In the genomic region with DNA sequence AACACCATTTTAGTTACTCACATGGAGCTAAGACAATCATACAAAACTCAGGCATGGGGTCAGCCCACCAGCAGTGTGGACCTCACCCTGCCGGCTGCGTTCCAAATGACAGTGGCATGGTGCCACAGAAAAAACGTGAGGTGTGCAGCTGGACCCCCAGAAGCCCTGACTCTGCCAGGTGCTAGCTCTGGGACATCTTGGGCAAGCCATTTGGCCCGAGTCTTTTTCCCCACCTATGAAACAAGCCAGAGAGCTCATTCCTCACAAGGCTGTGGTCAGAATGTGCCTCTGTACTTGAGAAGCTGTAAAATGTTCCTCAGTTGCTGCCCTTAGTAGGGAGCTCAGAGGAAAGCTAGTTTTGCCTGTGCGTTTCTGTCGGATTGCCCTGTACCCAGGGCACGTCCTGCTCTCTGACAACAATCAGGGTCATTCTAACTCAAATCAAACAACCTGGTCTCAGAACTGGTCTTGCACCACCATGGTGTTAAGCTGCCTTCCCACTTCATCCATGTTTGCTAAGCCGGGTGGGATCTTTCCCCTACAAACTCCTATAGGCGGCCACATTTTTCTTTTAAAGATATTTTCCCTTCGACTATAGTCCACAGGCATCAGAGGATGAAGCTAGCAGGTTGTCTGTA, we compare ENCODE assay signal across 1 cellular context.
TF ChIP-seq lines count a peak whose summit lies in the region.

No MANE protein-coding gene starts in this region.

TF ChIP-seq in H1, 55 proteins besides CTCF, POLR2A, EP300 and RAD21:
- no peak for TF ChIP-seq CEBPB (IDR thresholded peaks at IDR 0.05; ENCODE audit: low read depth, low read length)
- TF ChIP-seq TBP (IDR thresholded peaks at IDR 0.05; ENCODE audit: low read depth, low read length): no peak
- TF ChIP-seq, protein P1, sequence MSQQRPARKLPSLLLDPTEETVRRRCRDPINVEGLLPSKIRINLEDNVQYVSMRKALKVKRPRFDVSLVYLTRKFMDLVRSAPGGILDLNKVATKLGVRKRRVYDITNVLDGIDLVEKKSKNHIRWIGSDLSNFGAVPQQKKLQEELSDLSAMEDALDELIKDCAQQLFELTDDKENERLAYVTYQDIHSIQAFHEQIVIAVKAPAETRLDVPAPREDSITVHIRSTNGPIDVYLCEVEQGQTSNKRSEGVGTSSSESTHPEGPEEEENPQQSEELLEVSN (IDR thresholded peaks at IDR 0.05): no peak
- TF ChIP-seq, protein P2, sequence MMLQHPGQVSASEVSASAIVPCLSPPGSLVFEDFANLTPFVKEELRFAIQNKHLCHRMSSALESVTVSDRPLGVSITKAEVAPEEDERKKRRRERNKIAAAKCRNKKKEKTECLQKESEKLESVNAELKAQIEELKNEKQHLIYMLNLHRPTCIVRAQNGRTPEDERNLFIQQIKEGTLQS (IDR thresholded peaks at IDR 0.05; ENCODE audit: insufficient read depth, low read depth, low read length): no peak
- TF ChIP-seq BRCA1 (IDR thresholded peaks at IDR 0.05; ENCODE audit: low read depth, low read length): no peak
- TF ChIP-seq GTF2F1 (IDR thresholded peaks at IDR 0.05; ENCODE audit: borderline replicate concordance, low read depth, low read length): no peak
- TF ChIP-seq HDAC2 (IDR thresholded peaks at IDR 0.05; ENCODE audit: borderline replicate concordance in 1 of 2, low read depth in 2 of 2, low read length in 2 of 2): no peak
- no peak for TF ChIP-seq ASH2L (IDR thresholded peaks at IDR 0.05; ENCODE audit: low read length)
- TF ChIP-seq TAF7 (optimal IDR thresholded peaks at IDR 0.05; ENCODE audit: borderline replicate concordance, low read depth, low read length): no peak
- no peak for TF ChIP-seq ZNF274 (IDR thresholded peaks at IDR 0.05; ENCODE audit: borderline replicate concordance, extremely low read depth, low read length)
- no peak for TF ChIP-seq FOSL1 (IDR thresholded peaks at IDR 0.05; ENCODE audit: insufficient read depth, low read depth, low read length)
- TF ChIP-seq TEAD4 (IDR thresholded peaks at IDR 0.05; ENCODE audit: low read depth, low read length): no peak
- TF ChIP-seq EGR1 (IDR thresholded peaks at IDR 0.05; ENCODE audit: borderline replicate concordance, low read depth, low read length): no peak
- TF ChIP-seq RFX5 (IDR thresholded peaks at IDR 0.05; ENCODE audit: borderline replicate concordance, low read depth, low read length): no peak
- no peak for TF ChIP-seq NRF1 (IDR thresholded peaks at IDR 0.05; ENCODE audit: low read depth, low read length)
- no peak for TF ChIP-seq CHD2 (IDR thresholded peaks at IDR 0.05; ENCODE audit: low read length)
- TF ChIP-seq MAFK (IDR thresholded peaks at IDR 0.05; ENCODE audit: low read depth, low read length): no peak
TF ChIP-seq in H1: peak in this region for 0.
